In the genomic region with DNA sequence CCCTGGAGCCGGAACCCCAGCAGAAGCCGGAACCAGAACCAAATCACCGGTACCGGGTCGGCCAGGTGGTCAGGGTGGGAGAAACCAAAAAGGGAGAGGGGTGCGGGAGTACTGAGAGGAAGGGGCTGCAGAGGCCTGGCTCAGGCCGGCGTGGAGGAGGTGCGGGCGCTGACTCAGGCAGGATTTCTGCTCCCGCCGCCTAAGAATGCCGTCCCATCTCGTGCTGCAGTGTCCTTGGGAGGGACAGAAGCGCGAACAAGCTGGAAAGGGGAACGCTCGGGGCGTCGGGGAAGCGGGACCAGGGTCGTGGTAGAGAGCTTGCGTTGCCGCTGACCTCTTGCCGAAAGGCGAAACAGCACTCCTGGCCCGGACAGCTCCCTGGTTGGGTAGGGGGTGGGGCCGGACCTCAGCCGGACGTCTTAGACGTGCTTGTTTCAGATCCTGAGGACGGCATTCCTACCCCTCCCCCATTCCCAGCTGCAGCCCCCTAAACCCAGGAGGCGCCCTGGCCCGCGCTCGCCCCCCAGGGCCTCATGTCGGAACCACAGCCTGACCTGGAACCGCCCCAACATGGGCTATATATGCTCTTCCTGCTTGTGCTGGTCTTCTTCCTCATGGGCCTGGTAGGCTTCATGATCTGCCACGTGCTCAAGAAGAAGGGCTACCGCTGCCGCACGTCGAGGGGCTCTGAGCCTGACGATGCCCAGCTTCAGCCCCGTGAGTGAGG, we compare ENCODE assay signal across 8 cellular contexts. TPM values are rescaled to one million over a fixed set of nuclear protein-coding genes. Genes with fewer than 3 reads are reported as not detected.
DNase-seq lines count a peak whose midpoint lies in the region; ATAC-seq, FAIRE-seq and TF ChIP-seq lines count a peak whose summit lies in the region.

No MANE protein-coding gene starts in this region.

- H3K9me3 ChIP-seq in gastroesophageal sphincter (no peaks in the 10 kb centered on the region), neutrophil (no peaks in the 10 kb centered on the region), aorta (ENCODE audit: control insufficient read depth, low read length) (no peaks in the 10 kb centered on the region)

- H3K4me1 ChIP-seq in gastroesophageal sphincter, result peaks cover 0 to 44% (median 24%) of the 10 kb centered on the region in 3 donors
- peaks cover 25 to 27% of the 10 kb centered on the region in 2 experiments for H3K4me1 ChIP-seq in neutrophil (ENCODE audit: control insufficient read depth in 1 of 2, insufficient read depth in 1 of 2, low read depth in 1 of 2, low read length in 1 of 2)
- H3K4me1 ChIP-seq in aorta (ENCODE audit: control insufficient read depth in 1 of 2, insufficient read depth in 2 of 2, low read length in 2 of 2), result no peaks in the 10 kb centered on the region

- TF ChIP-seq POLR2A in gastroesophageal sphincter (IDR thresholded peaks at IDR 0.05), result no peak
- no peak for TF ChIP-seq POLR2A in H54 (IDR thresholded peaks at IDR 0.05; ENCODE audit: low read depth, low read length)

- intact Hi-C loops in aorta (cut with DNase I), result no loop called here

- TF ChIP-seq CTCF in GM12875 (IDR thresholded peaks at IDR 0.05; ENCODE audit: borderline replicate concordance, insufficient read depth, low read depth, low read length) (peak; percentile 73), RWPE1 (conservative IDR thresholded peaks at IDR 0.05; ENCODE audit: low read depth) (no peak), gastroesophageal sphincter (IDR thresholded peaks at IDR 0.05) (peak in 2 of 4 experiments; percentile 18 to 39), neutrophil (IDR thresholded peaks at IDR 0.05) (peak; percentile 70)

- no peak for FAIRE-seq in H54 (lab: Jason Lieb, UNC)

- ATAC-seq in HG03135 (IDR thresholded peaks at IDR 0.05; ENCODE audit: unreplicated experiment), result peak; percentile 26
- peak; percentile 23 for ATAC-seq in gastroesophageal sphincter
- ATAC-seq in aorta (ENCODE audit: low FRiP score), result peak; percentile 57

- no peak for TF ChIP-seq EP300 in gastroesophageal sphincter (IDR thresholded peaks at IDR 0.05)

- POLR2A ChIA-PET in RWPE1 (lab: Yijun Ruan, JAX; ENCODE audit: low non-redundant PET), result interaction anchor here (1.2 to 2.5 kb wide), 3 partner anchors 10 to 45 kb away, joined by 5 to 7 read pairs (median 6); a partner anchor contains a TSS

- H3K4me3 ChIP-seq in GM12875 (ENCODE audit: low read depth, low read length) (peak overlapping the region; percentile 86), gastroesophageal sphincter (peak overlapping the region; percentile 68 to 81), neutrophil (ENCODE audit: low read depth in 1 of 2, low read length in 1 of 2) (peak overlapping the region; percentile 81 to 99), aorta (ENCODE audit: low read length in 2 of 2) (peak overlapping the region; percentile 44 to 83)

- 0 to 7% methylated on average over 5 to 6 of the region's 45 CpGs for WGBS in gastroesophageal sphincter (ENCODE audit: low coverage in 1 of 2), 2 donors
- WGBS in aorta, 2 donors, result 5% methylated on average over 44 to 45 of the region's 45 CpGs

- CTCF ChIA-PET in RWPE1 (lab: Yijun Ruan, JAX), result interaction anchor here (0.6 to 2.3 kb wide), 8 partner anchors 18 to 321 kb away, joined by 3 to 24 read pairs (median 4); a partner anchor contains a TSS

- peaks cover 11% of the 10 kb centered on the region for H3K27me3 ChIP-seq in gastroesophageal sphincter
- H3K27me3 ChIP-seq in neutrophil, result peaks cover 15% of the 10 kb centered on the region
- no peaks in the 10 kb centered on the region for H3K27me3 ChIP-seq in aorta (ENCODE audit: control insufficient read depth in 1 of 2, insufficient read depth in 2 of 2, low read length in 1 of 2)

- H3K36me3 ChIP-seq in gastroesophageal sphincter (peaks cover 0 to 40% of the 10 kb centered on the region in 2 donors), neutrophil (peaks cover 34% of the 10 kb centered on the region), aorta (ENCODE audit: control insufficient read depth in 1 of 2, insufficient read depth in 2 of 2, low read length in 1 of 2) (no peaks in the 10 kb centered on the region)

- H3K27ac ChIP-seq in RWPE1 (peak overlapping the region; percentile 73), gastroesophageal sphincter (peak overlapping the region in 1 of 4 donors; percentile 81), neutrophil (peak overlapping the region; percentile 73), aorta (ENCODE audit: low read depth in 1 of 2, low read length in 2 of 2) (no peak overlapping the region)

- peak; percentile 72 for DNase-seq in RWPE1 (ENCODE audit: low spot score)
- DNase-seq in activated effector memory CD4-positive, alpha-beta T cell treated with Interleukin-2 at 50 U/mL for 16 hours, result peak; percentile 45
- DNase-seq in aorta, result peak; percentile 79 to 88
- DNase-seq in H54 (ENCODE audit: insufficient read length, low spot score), result no peak

RNA-seq across cellular contexts. Expression of a gene that starts 1.1 kb away (rescaled TPM):
- total RNA-seq in gastroesophageal sphincter (1 to 10 TPM; 2.3 to 5.4 (median 2.8) TPM), aorta (1 to 10 TPM; 1.5 to 1.9 TPM)
- polyA plus RNA-seq in aorta, result 1 to 10 TPM in 1 of 2 donors, under 1 TPM in 1; 0.63 to 2.9 TPM

RNA-seq across cellular contexts. Expression of a gene that starts 1.2 kb away (rescaled TPM):
- total RNA-seq in gastroesophageal sphincter, result 10 to 100 TPM; 35.4 to 77.8 (median 37.7) TPM
- 10 to 100 TPM; 52.4 to 54.3 TPM for total RNA-seq in aorta
- polyA plus RNA-seq in aorta, result 10 to 100 TPM; 21.3 to 86.8 TPM

RNA-seq across cellular contexts. Expression of a gene that starts 13.4 kb away (rescaled TPM):
- 10 to 100 TPM in 3 of 4 donors, 1 to 10 TPM in 1; 8.2 to 14.8 (median 13.3) TPM for total RNA-seq in gastroesophageal sphincter
- total RNA-seq in aorta, result 10 to 100 TPM; 33.1 to 47.3 TPM
- polyA plus RNA-seq in aorta, result 10 to 100 TPM in 1 of 2 donors, 1 to 10 TPM in 1; 9.4 to 59.7 TPM

RNA-seq across cellular contexts. Expression of a gene that starts 19.1 kb away (rescaled TPM):
- total RNA-seq in gastroesophageal sphincter, result 10 to 100 TPM; 35.2 to 62.3 (median 53.4) TPM
- total RNA-seq in aorta, result 100 to 1,000 TPM in 1 of 2 donors, 10 to 100 TPM in 1; 93.4 to 125 TPM
- polyA plus RNA-seq in aorta, result 10 to 100 TPM; 30.8 to 44.1 TPM

RNA-seq across cellular contexts. Expression of a gene that starts 44.2 kb away (rescaled TPM):
- total RNA-seq in gastroesophageal sphincter, result 1 to 10 TPM; 5.3 to 7.2 (median 6.2) TPM
- total RNA-seq in aorta, result 10 to 100 TPM; 21.4 to 34.2 TPM
- 10 to 100 TPM in 1 of 2 donors, 1 to 10 TPM in 1; 1.8 to 14.1 TPM for polyA plus RNA-seq in aorta

Comparison
In these comparisons a context has a peak if more than half of its experiments do, and no peak if none do; other contexts are left out.
1. H3K27ac ChIP-seq: peak in RWPE1 (single experiment) and neutrophil (single experiment); none in aorta (0 of 2).
2. Peak in every context shown above with its lines, with median percentiles within 50 percentile points of each other: H3K4me3 ChIP-seq and ATAC-seq.